ENCODE assay signal across 29 cellular contexts in genomic region chr4:130266814-130267213, GRCh38.
"Had no signal": no experiment of that assay in that cellular context is flagged by ENCODE, and none has a peak within 500 bp of the region (broad histone marks: within the 10 kb centered on the region; RNA-seq: fewer than 3 reads in every experiment).

No MANE protein-coding gene starts in this region.

- DNase-seq: natural killer cell; occipital lobe; ovary; posterior cingulate gyrus; psoas muscle; right cardiac atrium; right lobe of liver; sigmoid colon; small intestine; stimulated activated CD4-positive, alpha-beta T cell treated with anti-CD3 and anti-CD28 coated beads, Interleukin-15, amount 100 ng/mL, for 24 hours; stimulated activated CD4-positive, alpha-beta T cell treated with anti-CD3 and anti-CD28 coated beads, Interleukin-2, amount 100 ng/mL, for 24 hours; stimulated activated CD4-positive, alpha-beta T cell treated with anti-CD3 and anti-CD28 coated beads, Interleukin-2, amount 100 ng/mL, for 48 hours; stimulated activated CD4-positive, alpha-beta T cell treated with anti-CD3 and anti-CD28 coated beads, Interleukin-4, amount 100 ng/mL, for 24 hours; stimulated activated naive B cell treated with anti-CD40 and anti-IgM and Interleukin-4, amounts not matched to agents 10 μg/mL and 1 μg/mL and 100 μg/mL, for 72 hours; stimulated activated naive CD4-positive, alpha-beta T cell treated with Interleukin-2 at 50 U/mL for 16 hours; stomach; thyroid gland; trophoblast cell; upper lobe of left lung had no signal

- FAIRE-seq: small intestine, urothelium cell line had no signal

- H3K4me3 ChIP-seq: neural progenitor cell, ovary, psoas muscle, right lobe of liver, sigmoid colon, stomach, thoracic aorta, thyroid gland, tibial nerve, upper lobe of left lung, vagina had no signal

- H3K9me3 ChIP-seq: ovary, psoas muscle, right lobe of liver, sigmoid colon, thoracic aorta, thyroid gland, vagina had no signal

- H3K4me1 Mint-ChIP-seq: natural killer cell; nephron; neural progenitor cell; stimulated activated effector memory CD8-positive, alpha-beta T cell treated with anti-CD3 and anti-CD28 coated beads, Interleukin-12 subunit alpha, Interleukin-12 subunit beta, amount 100 ng/mL, for 72 hours; stimulated activated naive B cell treated with anti-CD40 and anti-IgM and Interleukin-4, amounts not matched to agents 10 μg/mL and 1 μg/mL and 100 μg/mL, for 72 hours had no signal

- H3K27ac ChIP-seq: neural progenitor cell, ovary, parathyroid adenoma, psoas muscle, right lobe of liver, sigmoid colon, stomach, thoracic aorta, thyroid gland, tibial nerve, upper lobe of left lung, vagina had no signal

- H3K4me3 Mint-ChIP-seq: natural killer cell; nephron; neural progenitor cell; stimulated activated effector memory CD8-positive, alpha-beta T cell treated with anti-CD3 and anti-CD28 coated beads, Interleukin-12 subunit alpha, Interleukin-12 subunit beta, amount 100 ng/mL, for 72 hours; stimulated activated naive B cell treated with anti-CD40 and anti-IgM and Interleukin-4, amounts not matched to agents 10 μg/mL and 1 μg/mL and 100 μg/mL, for 72 hours; stimulated activated naive CD8-positive, alpha-beta T cell treated with anti-CD3 and anti-CD28 coated beads, Interleukin-15, Interleukin-2, amounts not matched to agents 100 ng/mL and 50 ng/mL, for 24 hours had no signal

- H3K27me3 Mint-ChIP-seq: progenitor cell of endocrine pancreas; stimulated activated naive B cell treated with anti-CD40 and anti-IgM and Interleukin-4, amounts not matched to agents 10 μg/mL and 1 μg/mL and 100 μg/mL, for 72 hours; stimulated activated naive CD8-positive, alpha-beta T cell treated with anti-CD3 and anti-CD28 coated beads, Interleukin-15, Interleukin-2, amounts not matched to agents 100 ng/mL and 50 ng/mL, for 24 hours had no signal

- H3K4me2 ChIP-seq: neural progenitor cell had no signal

- H3K4me1 ChIP-seq: neural progenitor cell, parathyroid adenoma, psoas muscle, right lobe of liver, sigmoid colon, stomach, thyroid gland, tibial nerve, upper lobe of left lung, vagina had no signal

- H3K27me3 ChIP-seq: neural progenitor cell, ovary, right lobe of liver, sigmoid colon, stomach, thyroid gland, tibial nerve, upper lobe of left lung, vagina had no signal

- H3K27ac Mint-ChIP-seq: natural killer cell; nephron; neural progenitor cell; progenitor cell of endocrine pancreas; stimulated activated effector memory CD8-positive, alpha-beta T cell treated with anti-CD3 and anti-CD28 coated beads, Interleukin-12 subunit alpha, Interleukin-12 subunit beta, amount 100 ng/mL, for 72 hours; stimulated activated naive B cell treated with anti-CD40 and anti-IgM and Interleukin-4, amounts not matched to agents 10 μg/mL and 1 μg/mL and 100 μg/mL, for 72 hours; stimulated activated naive CD8-positive, alpha-beta T cell treated with anti-CD3 and anti-CD28 coated beads, Interleukin-15, Interleukin-2, amounts not matched to agents 100 ng/mL and 50 ng/mL, for 24 hours had no signal

- H3K36me3 Mint-ChIP-seq: natural killer cell; stimulated activated effector memory CD8-positive, alpha-beta T cell treated with anti-CD3 and anti-CD28 coated beads, Interleukin-12 subunit alpha, Interleukin-12 subunit beta, amount 100 ng/mL, for 72 hours; stimulated activated naive B cell treated with anti-CD40 and anti-IgM and Interleukin-4, amounts not matched to agents 10 μg/mL and 1 μg/mL and 100 μg/mL, for 72 hours had no signal

- H3K36me3 ChIP-seq: neural progenitor cell, ovary, right lobe of liver, sigmoid colon, stomach, thoracic aorta, thyroid gland, tibial nerve, upper lobe of left lung, vagina had no signal

- ATAC-seq: natural killer cell; psoas muscle; right cardiac atrium; right lobe of liver; stimulated activated effector memory CD8-positive, alpha-beta T cell treated with anti-CD3 and anti-CD28 coated beads, Interleukin-12 subunit alpha, Interleukin-12 subunit beta, amount 100 ng/mL, for 72 hours; stimulated activated naive B cell treated with anti-CD40 and anti-IgM and Interleukin-4, amounts not matched to agents 10 μg/mL and 1 μg/mL and 100 μg/mL, for 72 hours had no signal

- H3K9ac ChIP-seq: neural progenitor cell, parathyroid adenoma had no signal
